2 cellular contexts compared by ENCODE assay signal in genomic region chr19:49679832-49680472, GRCh38.
A peak's percentile ranks its signal among the peaks of the same experiment; 100 is the strongest.
TF ChIP-seq lines count a peak whose summit lies in the region.

No MANE protein-coding gene starts in this region.

TF ChIP-seq in A549, 52 proteins besides CTCF, POLR2A, EP300 and RAD21:
- TF ChIP-seq HOXB13 (CRISPR knock-in tag; IDR thresholded peaks at IDR 0.05; ENCODE audit: low read depth) (no peak), NPAS2 (CRISPR knock-in tag; IDR thresholded peaks at IDR 0.05; ENCODE audit: borderline replicate concordance) (no peak), RARB (CRISPR knock-in tag; IDR thresholded peaks at IDR 0.05) (no peak), POLR2AphosphoS2 (conservative IDR thresholded peaks at IDR 0.05; ENCODE audit: low read length) (no peak; the same call in 1 of the 2 replicates), FOSB (CRISPR knock-in tag; IDR thresholded peaks at IDR 0.05) (no peak), TFCP2L1 (CRISPR knock-in tag; IDR thresholded peaks at IDR 0.05) (no peak), CHD2 (IDR thresholded peaks at IDR 0.05; ENCODE audit: low read length, partially characterized antibody) (no peak), E2F6 (IDR thresholded peaks at IDR 0.05; ENCODE audit: borderline replicate concordance, low read depth) (no peak)
TF ChIP-seq in A549: peak in this region for 0.

TF ChIP-seq in GM12878, 131 proteins besides CTCF, POLR2A, EP300 and RAD21:
- TF ChIP-seq CHD2 (IDR thresholded peaks at IDR 0.05; ENCODE audit: borderline replicate concordance, low read depth, low read length) = no peak
- TF ChIP-seq SREBF2 (IDR thresholded peaks at IDR 0.05; ENCODE audit: low read length) = no peak
- TF ChIP-seq POLR2AphosphoS5 (IDR thresholded peaks at IDR 0.05; ENCODE audit: low read length) = 0 out of 2 replicates have a peak, but pooled peaks have one; percentile 2
